28 cellular contexts compared by ENCODE assay signal in the genomic region with DNA sequence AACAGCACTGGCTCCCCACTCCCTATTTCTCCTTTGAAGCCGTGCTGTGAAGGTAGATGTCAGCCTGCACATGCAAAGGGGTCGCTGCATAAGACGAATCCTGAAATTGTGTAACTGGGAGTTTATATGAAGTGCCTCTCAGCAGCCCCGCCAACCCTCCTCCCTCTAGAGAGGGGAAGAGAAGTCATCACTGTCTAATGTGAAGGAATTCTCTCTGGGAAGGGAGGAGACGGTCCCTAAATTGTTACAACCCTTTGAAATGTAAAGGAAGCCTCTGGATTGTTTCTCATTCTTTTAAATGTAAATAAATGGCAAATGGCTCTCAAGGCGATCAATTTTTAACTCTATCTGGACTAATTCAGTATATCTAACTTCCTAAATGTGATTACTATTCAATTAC.
"Had no signal": no experiment of that assay in that cellular context is flagged by ENCODE, and none has a peak within 500 bp of the region (broad histone marks: within the 10 kb centered on the region; RNA-seq: fewer than 3 reads in every experiment).

No MANE protein-coding gene starts in this region.

- H3K4me3 ChIP-seq: coronary artery, esophagus squamous epithelium, heart right ventricle, lung, mucosa of descending colon, thoracic aorta, tibial nerve, upper lobe of right lung, uterus had no signal

- H3K9me3 ChIP-seq: esophagus squamous epithelium, heart right ventricle, thoracic aorta, tibial nerve, upper lobe of right lung, uterus had no signal

- H3K4me3 Mint-ChIP-seq: memory B cell; mesothelial cell of epicardium; naive B cell; natural killer cell treated with Interleukin-12 subunit alpha and Interleukin-12 subunit beta and Interleukin-15 and Interleukin-18, amount 100 ng/mL, for 72 hours; neural crest cell; stimulated activated memory B cell treated with anti-CD40 and anti-IgM and Interleukin-4, amounts not matched to agents 10 μg/mL and 1 μg/mL and 100 μg/mL, for 72 hours had no signal

- H3K36me3 ChIP-seq: esophagus squamous epithelium, heart right ventricle, thoracic aorta, tibial nerve, upper lobe of right lung, uterus had no signal

- H3K4me1 ChIP-seq: esophagus squamous epithelium, heart right ventricle, parathyroid adenoma, tibial nerve, upper lobe of right lung, uterus had no signal

- H3K9me3 Mint-ChIP-seq: mesothelial cell of epicardium; stimulated activated memory B cell treated with anti-CD40 and anti-IgM and Interleukin-4, amounts not matched to agents 10 μg/mL and 1 μg/mL and 100 μg/mL, for 72 hours had no signal

- H3K4me1 Mint-ChIP-seq: memory B cell; naive B cell; neural crest cell; stimulated activated memory B cell treated with anti-CD40 and anti-IgM and Interleukin-4, amounts not matched to agents 10 μg/mL and 1 μg/mL and 100 μg/mL, for 72 hours had no signal

- H3K27me3 Mint-ChIP-seq: memory B cell; naive B cell; natural killer cell treated with Interleukin-12 subunit alpha and Interleukin-12 subunit beta and Interleukin-15 and Interleukin-18, amount 100 ng/mL, for 72 hours; stimulated activated memory B cell treated with anti-CD40 and anti-IgM and Interleukin-4, amounts not matched to agents 10 μg/mL and 1 μg/mL and 100 μg/mL, for 72 hours had no signal

- H3K9ac ChIP-seq: parathyroid adenoma had no signal

- H3K27ac ChIP-seq: coronary artery, esophagus squamous epithelium, heart right ventricle, parathyroid adenoma, thoracic aorta, tibial nerve, upper lobe of right lung, uterus had no signal

- H3K27me3 ChIP-seq: esophagus squamous epithelium, heart right ventricle, tibial nerve, upper lobe of right lung, uterus had no signal

- H3K36me3 Mint-ChIP-seq: memory B cell; mesothelial cell of epicardium; naive B cell; stimulated activated memory B cell treated with anti-CD40 and anti-IgM and Interleukin-4, amounts not matched to agents 10 μg/mL and 1 μg/mL and 100 μg/mL, for 72 hours had no signal

- H3K79me2 ChIP-seq: parathyroid adenoma had no signal

- H3K27ac Mint-ChIP-seq: memory B cell; mesothelial cell of epicardium; natural killer cell treated with Interleukin-12 subunit alpha and Interleukin-12 subunit beta and Interleukin-15 and Interleukin-18, amount 100 ng/mL, for 72 hours; stimulated activated memory B cell treated with anti-CD40 and anti-IgM and Interleukin-4, amounts not matched to agents 10 μg/mL and 1 μg/mL and 100 μg/mL, for 72 hours had no signal

- DNase-seq: dermis blood vessel endothelial cell; effector memory CD4-positive, alpha-beta T cell; erythroblast; esophagus squamous epithelium; foreskin melanocyte; glutamatergic neuron; heart right ventricle; hippocampal formation; mucosa of descending colon; naive B cell; stimulated activated CD4-positive, alpha-beta T cell treated with anti-CD3 and anti-CD28 coated beads, Interleukin-2, amount 100 ng/mL, for 24 hours; stimulated activated CD4-positive, alpha-beta T cell treated with anti-CD3 and anti-CD28 coated beads, Interleukin-4, amount 100 ng/mL, for 4 hours; stimulated activated naive CD8-positive, alpha-beta T cell treated with anti-CD3 and anti-CD28 coated beads, Interleukin-15, Interleukin-2, amounts not matched to agents 100 U/mL and 50 U/mL, for 24 hours; substantia nigra; upper lobe of right lung; uterus had no signal

- ATAC-seq: heart right ventricle; left lobe of liver; mucosa of descending colon; natural killer cell treated with Interleukin-12 subunit alpha and Interleukin-12 subunit beta and Interleukin-15 and Interleukin-18, amount 100 ng/mL, for 72 hours; sciatic nerve; stimulated activated memory B cell treated with anti-CD40 and anti-IgM and Interleukin-4, amounts not matched to agents 10 μg/mL and 1 μg/mL and 100 μg/mL, for 72 hours; stimulated activated naive CD8-positive, alpha-beta T cell treated with anti-CD3 and anti-CD28 coated beads, Interleukin-15, Interleukin-2, amounts not matched to agents 100 U/mL and 50 U/mL, for 24 hours; upper lobe of right lung had no signal

- H2AFZ ChIP-seq: parathyroid adenoma had no signal
